Comparison of ENCODE assay signal across 17 cellular contexts in genomic region chr9:98801562-98801961, GRCh38. TPM values are rescaled to one million over a fixed set of nuclear protein-coding genes. Genes with fewer than 3 reads are reported as not detected.
A peak's percentile ranks its signal among the peaks of the same experiment; 100 is the strongest.
DNase-seq lines count a peak whose midpoint lies in the region; ATAC-seq and TF ChIP-seq lines count a peak whose summit lies in the region.
"Had no signal": no experiment of that assay in that cellular context is flagged by ENCODE, and none has a peak within 500 bp of the region (broad histone marks: within the 10 kb centered on the region; RNA-seq: fewer than 3 reads in every experiment).

No MANE protein-coding gene starts in this region.

- no peak for ATAC-seq in thoracic aorta (ENCODE audit: insufficient number of reproducible peaks, low FRiP score, low read depth)
- ATAC-seq: CD8-positive, alpha-beta T cell had no signal

- H3K27me3 Mint-ChIP-seq in endodermal cell (ENCODE audit: insufficient read depth) (peaks cover 53% of the 10 kb centered on the region), osteocyte (ENCODE audit: unreplicated experiment) (peaks cover 38% of the 10 kb centered on the region)

- H3K4me1 Mint-ChIP-seq in endodermal cell (peaks cover 4% of the 10 kb centered on the region), osteocyte (ENCODE audit: unreplicated experiment) (peaks cover 6% of the 10 kb centered on the region)

- H3K4me3 Mint-ChIP-seq in endodermal cell (no peak overlapping the region), osteocyte (ENCODE audit: unreplicated experiment) (no peak overlapping the region)
- H3K4me3 Mint-ChIP-seq: CD8-positive, alpha-beta T cell had no signal

- H3K27ac ChIP-seq in endodermal cell (ENCODE audit: low read depth, low read length) = no peak overlapping the region
- H3K27ac ChIP-seq in thoracic aorta = peak overlapping the region; percentile 11 to 15
- H3K27ac ChIP-seq in right atrium auricular region = no peak overlapping the region
- H3K27ac ChIP-seq: 22Rv1 had no signal

- peaks cover 15% of the 10 kb centered on the region for H3K9me3 Mint-ChIP-seq in endodermal cell
- H3K9me3 Mint-ChIP-seq in osteocyte (ENCODE audit: unreplicated experiment) = peaks cover 15% of the 10 kb centered on the region

- TF ChIP-seq CTCF in endodermal cell (conservative IDR thresholded peaks at IDR 0.05) (peak; percentile 20), thoracic aorta (IDR thresholded peaks at IDR 0.05) (no peak), osteocyte (IDR thresholded peaks at IDR 0.05) (no peak), right atrium auricular region (IDR thresholded peaks at IDR 0.05) (no peak)

- H3K9me3 ChIP-seq in endodermal cell (ENCODE audit: control insufficient read depth, low read length) = peaks cover 11% of the 10 kb centered on the region
- no peaks in the 10 kb centered on the region for H3K9me3 ChIP-seq in thoracic aorta
- no peaks in the 10 kb centered on the region for H3K9me3 ChIP-seq in right atrium auricular region

- H3K4me1 ChIP-seq in endodermal cell (ENCODE audit: control insufficient read depth, insufficient read depth, low read length) (peaks cover 9% of the 10 kb centered on the region), thoracic aorta (ENCODE audit: control insufficient read depth in 1 of 2, low read depth in 2 of 2) (peaks cover 8 to 23% of the 10 kb centered on the region in 2 donors), right atrium auricular region (no peaks in the 10 kb centered on the region)

- H3K4me3 ChIP-seq in endodermal cell (ENCODE audit: low read length) = no peak overlapping the region
- H3K4me3 ChIP-seq in thoracic aorta = no peak overlapping the region
- H3K4me3 ChIP-seq in right atrium auricular region = no peak overlapping the region

- no peak overlapping the region for H3K27ac Mint-ChIP-seq in endodermal cell
- H3K27ac Mint-ChIP-seq in osteocyte (ENCODE audit: unreplicated experiment) = no peak overlapping the region
- H3K27ac Mint-ChIP-seq: CD8-positive, alpha-beta T cell had no signal

- DNase-seq in DMS 273 (lab: John Stamatoyannopoulos, UW; ENCODE audit: unreplicated experiment) (peak; percentile 74), DMS 273 treated with DMSO at 0.1 percent for 48 hours (lab: John Stamatoyannopoulos, UW) (no peak), NCI-H524 treated with DMSO at 0.1 percent for 48 hours (lab: John Stamatoyannopoulos, UW) (peak; percentile 51), endodermal cell (no peak), thoracic aorta (ENCODE audit: low spot score) (no peak), osteocyte (ENCODE audit: extremely low spot score, unreplicated experiment) (no peak), right atrium auricular region (ENCODE audit: low spot score) (no peak), D341Med (ENCODE audit: low spot score) (no peak)
- DNase-seq: CD8-positive, alpha-beta T cell; HCEC 1CT; NCI-H1417; NCI-H2029 treated with DMSO at 0.1 percent for 48 hours; NCI-H526; NK-92 treated with Interleukin-12 subunit alpha and Interleukin-12 subunit beta, amount 100 ng/mL, for 24 hours; RPMI8226; SIG-M5 had no signal

- 95 to 100% methylated on average over 1 of the region's 1 CpG for WGBS in endodermal cell (ENCODE audit: insufficient coverage in 1 of 2, insufficient read length in 1 of 2), 2 experiments

- peaks cover 13% of the 10 kb centered on the region for H3K27me3 ChIP-seq in endodermal cell (ENCODE audit: control insufficient read depth, insufficient read depth, low read length, poor library complexity, severe bottlenecking)
- H3K27me3 ChIP-seq in thoracic aorta (replicated peaks; ENCODE audit: insufficient read depth) = no peaks in the 10 kb centered on the region
- no peaks in the 10 kb centered on the region for H3K27me3 ChIP-seq in right atrium auricular region

- no peaks in the 10 kb centered on the region for H3K36me3 ChIP-seq in endodermal cell (ENCODE audit: control insufficient read depth, insufficient read depth, low read length)
- H3K36me3 ChIP-seq in thoracic aorta = no peaks in the 10 kb centered on the region
- no peaks in the 10 kb centered on the region for H3K36me3 ChIP-seq in right atrium auricular region

- no peak overlapping the region for H3K9ac ChIP-seq in endodermal cell (ENCODE audit: extremely low read depth, low read length, poor library complexity, severe bottlenecking)

- no peaks in the 10 kb centered on the region for H3K36me3 Mint-ChIP-seq in endodermal cell (ENCODE audit: low read depth)
- H3K36me3 Mint-ChIP-seq in osteocyte (ENCODE audit: unreplicated experiment) = no peaks in the 10 kb centered on the region
- H3K36me3 Mint-ChIP-seq: CD8-positive, alpha-beta T cell had no signal

RNA-seq across cellular contexts. Expression of gene ANKS6, which starts 5.2 kb away (rescaled TPM):
- total RNA-seq in endodermal cell (10 to 100 TPM; 41.7 to 55.2 TPM), thoracic aorta (10 to 100 TPM; 35.1 to 45.8 TPM), osteocyte (16.6 and 21.1 TPM in 2 replicates), right atrium auricular region (1 to 10 TPM; 3.3 to 8.7 TPM)
- polyA plus RNA-seq in endodermal cell (2013, experiment 1 of 2) = 28.1 TPM
- 26.3 TPM for polyA plus RNA-seq in endodermal cell (2013, experiment 2 of 2)

RNA-seq across cellular contexts. Expression of gene GALNT12, which starts 5.9 kb away (rescaled TPM):
- total RNA-seq in endodermal cell = 10 to 100 TPM; 24.0 to 56.3 TPM
- polyA plus RNA-seq in endodermal cell (2013, experiment 1 of 2) = 14.2 TPM
- polyA plus RNA-seq in endodermal cell (2013, experiment 2 of 2) = 13.1 TPM
- 10 to 100 TPM in 1 of 2 donors, 1 to 10 TPM in 1; 6.8 to 30.1 TPM for total RNA-seq in thoracic aorta
- not detected in 2 replicates for total RNA-seq in osteocyte
- 1 to 10 TPM in 1 of 2 donors, under 1 TPM in 1; 0.33 to 2.7 TPM for total RNA-seq in right atrium auricular region

Comparison
In these comparisons a context has a peak if more than half of its experiments do, and no peak if none do; other contexts are left out.
1. DNase-seq: peak in DMS 273 (single experiment) and NCI-H524 treated with DMSO at 0.1 percent for 48 hours (single experiment); none in DMS 273 treated with DMSO at 0.1 percent for 48 hours (single experiment), endodermal cell (single experiment), thoracic aorta (single experiment), osteocyte (single experiment), right atrium auricular region (single experiment) and D341Med (single experiment).
2. H3K27ac ChIP-seq: peak in thoracic aorta (2 of 2); none in endodermal cell (single experiment) and right atrium auricular region (0 of 2).